17 cellular contexts compared by ENCODE assay signal in genomic region chr7:105860793-105861192, GRCh38. TPM values are rescaled to one million over a fixed set of nuclear protein-coding genes. Genes with fewer than 3 reads are reported as not detected.
DNase-seq lines count a peak whose midpoint lies in the region; ATAC-seq, FAIRE-seq and TF ChIP-seq lines count a peak whose summit lies in the region.
"Had no signal": no experiment of that assay in that cellular context is flagged by ENCODE, and none has a peak within 500 bp of the region (broad histone marks: within the 10 kb centered on the region; RNA-seq: fewer than 3 reads in every experiment).

No MANE protein-coding gene starts in this region.

- H2BK12ac ChIP-seq in H1 (ENCODE audit: low read depth, low read length): no peak overlapping the region

- no peak overlapping the region for H2AFZ ChIP-seq in GM23338
- H2AFZ ChIP-seq in H1 (ENCODE audit: low read length): no peak overlapping the region
- H2AFZ ChIP-seq: GM23248 had no signal

- H3K23ac ChIP-seq in H1 (ENCODE audit: insufficient read length): no peak overlapping the region

- no peaks in the 10 kb centered on the region for H3K9me2 ChIP-seq in GM23338 (ENCODE audit: insufficient read depth)

- TF ChIP-seq POLR2A in H1 (IDR thresholded peaks at IDR 0.05; ENCODE audit: control extremely low read depth in 1 of 2, low read depth in 2 of 2, low read length in 2 of 2) (no peak), gastroesophageal sphincter (IDR thresholded peaks at IDR 0.05) (no peak)

- 0 out of 2 replicates have a peak overlapping the region, but pooled peaks have one; percentile 71 for H3K4me2 ChIP-seq in GM23338
- H3K4me2 ChIP-seq in H1 (ENCODE audit: insufficient read depth in 1 of 2, low read depth in 2 of 2, low read length in 2 of 2): peak overlapping the region in 1 of 2 experiments; percentile 25; a peak in 1 of 4 replicates

- POLR2A ChIA-PET in WTC11 (lab: Charles Lee): interaction anchor here (0.5 kb wide), 1 partner anchor 10 kb away, joined by 3 read pairs; no protein-coding TSS in a partner anchor
- POLR2A ChIA-PET in H1 (lab: Charles Lee; ENCODE audit: partially characterized antibody): interaction anchor here (1.7 to 1.9 kb wide), 2 partner anchors 9 to 11 kb away, joined by 4 to 7 read pairs; no protein-coding TSS in a partner anchor

- H3K79me2 ChIP-seq in GM23338 (replicated peaks; ENCODE audit: insufficient read depth) (peaks cover 76% of the 10 kb centered on the region), H1 (ENCODE audit: control insufficient read depth in 1 of 2, insufficient read depth in 2 of 2, low read length in 2 of 2) (peaks cover 0 to 41% of the 10 kb centered on the region in 2 experiments; a peak in 2 of 4 replicates)

- H3K4me3 ChIP-seq in CD4-positive, CD25-positive, alpha-beta regulatory T cell (ENCODE audit: low read depth, low read length): no peak overlapping the region
- no peak overlapping the region for H3K4me3 ChIP-seq in GM23338
- no peak overlapping the region for H3K4me3 ChIP-seq in H1 (ENCODE audit: extremely low read depth in 1 of 4, insufficient read depth in 2 of 4, low read depth in 3 of 4, low read length in 4 of 4)
- H3K4me3 ChIP-seq in gastroesophageal sphincter: no peak overlapping the region
- H3K4me3 ChIP-seq: GM23248 had no signal

- TF ChIP-seq RAD21 in H1 (IDR thresholded peaks at IDR 0.05 in 1 of 2, conservative IDR thresholded peaks at IDR 0.05 in 1 of 2; ENCODE audit: low read depth in 2 of 2, low read length in 2 of 2): no peak

- peaks cover 16 to 57% (median 44%) of the 10 kb centered on the region in 4 donors for H3K4me1 Mint-ChIP-seq in CD4-positive, CD25-positive, alpha-beta regulatory T cell
- H3K4me1 Mint-ChIP-seq in GM23338 (peaks cover 44% of the 10 kb centered on the region), WTC11 (peaks cover 53% of the 10 kb centered on the region)
- H3K4me1 Mint-ChIP-seq in activated naive CD8-positive, alpha-beta T cell treated with anti-CD3 and anti-CD28 coated beads for 36 hours: peaks cover 28% of the 10 kb centered on the region
- peaks cover 18 to 26% of the 10 kb centered on the region in 2 donors for H3K4me1 Mint-ChIP-seq in natural killer cell treated with Interleukin-12 subunit alpha and Interleukin-12 subunit beta and Interleukin-15 and Interleukin-18, amount 100 ng/mL, for 72 hours (ENCODE audit: low read depth in 2 of 2)

- H2BK5ac ChIP-seq in H1 (ENCODE audit: low read depth, low read length): no peak overlapping the region

- FAIRE-seq in H1 (lab: Jason Lieb, UNC): no peak
- FAIRE-seq: G401.6, GM12892 had no signal

- H3K27ac Mint-ChIP-seq in CD4-positive, CD25-positive, alpha-beta regulatory T cell: peak overlapping the region in 2 of 3 donors; percentile 64 to 71
- H3K27ac Mint-ChIP-seq in GM23338 (no peak overlapping the region), WTC11 (no peak overlapping the region)
- no peak overlapping the region for H3K27ac Mint-ChIP-seq in activated naive CD8-positive, alpha-beta T cell treated with anti-CD3 and anti-CD28 coated beads for 36 hours
- no peak overlapping the region for H3K27ac Mint-ChIP-seq in natural killer cell treated with Interleukin-12 subunit alpha and Interleukin-12 subunit beta and Interleukin-15 and Interleukin-18, amount 100 ng/mL, for 72 hours
- H3K27ac Mint-ChIP-seq: CD8-positive, alpha-beta T cell had no signal

- H2BK20ac ChIP-seq in H1 (ENCODE audit: low read length): peak overlapping the region; percentile 55; the same call in 1 of the 2 replicates

- H4K5ac ChIP-seq in H1 (ENCODE audit: insufficient read length, low read depth, low read length): no peak overlapping the region

- no peak overlapping the region for H3K56ac ChIP-seq in H1 (replicated peaks; ENCODE audit: insufficient read length, low read depth, low read length)

- no peak overlapping the region for H2AK5ac ChIP-seq in H1 (ENCODE audit: low read depth, low read length)

- H3F3A ChIP-seq in GM23338 (replicated peaks; ENCODE audit: low read depth): 0 out of 2 replicates have a peak, but pooled peaks cover 4% of the 10 kb centered on the region

- no peak overlapping the region for H2BK120ac ChIP-seq in H1 (replicated peaks; ENCODE audit: low read depth, low read length)

- H4K8ac ChIP-seq in H1 (ENCODE audit: extremely low read depth, insufficient read depth, low read length): no peak overlapping the region

- TF ChIP-seq CTCF in GM23338 (conservative IDR thresholded peaks at IDR 0.05; ENCODE audit: low read depth in 2 of 2) (no peak), WTC11 (IDR thresholded peaks at IDR 0.05) (no peak), H1 (IDR thresholded peaks at IDR 0.05; ENCODE audit: control extremely low read depth in 1 of 3, insufficient read depth in 1 of 3, low read depth in 1 of 3, low read length in 3 of 3) (no peak), gastroesophageal sphincter (IDR thresholded peaks at IDR 0.05) (no peak)

- CTCF ChIA-PET in WTC11 (lab: Charles Lee) (no interaction called here), H1 (lab: Charles Lee; ENCODE audit: partially characterized antibody) (interaction anchor here (0.6 to 3.5 kb wide), 7 partner anchors 12 to 172 kb away, joined by 3 to 12 read pairs (median 4); no protein-coding TSS in a partner anchor)

- 85% methylated on average over 8 of the region's 8 CpGs; no CpG with 5 or more reads in 1 of the 2 experiments for WGBS in H1 (ENCODE audit: extremely low coverage in 1 of 2, insufficient coverage in 1 of 2, insufficient read length in 1 of 2, insufficient replicate concordance in 2 of 2, low coverage in 1 of 2, low lambda C conversion rate in 2 of 2, missing lambda C conversion rate in 1 of 2), 2 experiments
- 87 to 93% methylated on average over 5 to 8 of the region's 8 CpGs for WGBS in gastroesophageal sphincter (ENCODE audit: low coverage in 1 of 2), 2 donors

- no peak for DNase-seq in CD4-positive, CD25-positive, alpha-beta regulatory T cell
- DNase-seq in GM23338 (ENCODE audit: low spot score) (no peak), WTC11 (ENCODE audit: low spot score) (no peak), H1 (ENCODE audit: low read depth in 1 of 2, low spot score in 2 of 2) (no peak), glomerular visceral epithelial cell (ENCODE audit: extremely low spot score) (no peak)
- DNase-seq in activated naive CD8-positive, alpha-beta T cell treated with anti-CD3 and anti-CD28 coated beads for 36 hours: no peak
- DNase-seq in natural killer cell treated with Interleukin-12 subunit alpha and Interleukin-12 subunit beta and Interleukin-15 and Interleukin-18, amount 100 ng/mL, for 72 hours (ENCODE audit: low spot score): no peak
- DNase-seq: C1 segment of cervical spinal cord, Caco-2, DMS153, DND-41, GM23248 had no signal

- H3K9me3 Mint-ChIP-seq in CD4-positive, CD25-positive, alpha-beta regulatory T cell: no peaks in the 10 kb centered on the region
- H3K9me3 Mint-ChIP-seq in GM23338 (no peaks in the 10 kb centered on the region), WTC11 (no peaks in the 10 kb centered on the region)
- H3K9me3 Mint-ChIP-seq in activated naive CD8-positive, alpha-beta T cell treated with anti-CD3 and anti-CD28 coated beads for 36 hours: no peaks in the 10 kb centered on the region
- H3K9me3 Mint-ChIP-seq in natural killer cell treated with Interleukin-12 subunit alpha and Interleukin-12 subunit beta and Interleukin-15 and Interleukin-18, amount 100 ng/mL, for 72 hours: no peaks in the 10 kb centered on the region
- H3K9me3 Mint-ChIP-seq: CD8-positive, alpha-beta T cell had no signal

- H3K4me1 ChIP-seq in CD4-positive, CD25-positive, alpha-beta regulatory T cell (ENCODE audit: control insufficient read depth, insufficient read depth, low read length, poor library complexity, severe bottlenecking): peaks cover 16% of the 10 kb centered on the region
- peaks cover 26% of the 10 kb centered on the region for H3K4me1 ChIP-seq in GM23338 (ENCODE audit: insufficient read depth)
- peaks cover 6 to 17% (median 10%) of the 10 kb centered on the region in 4 experiments; a peak in 5 of 7 replicates for H3K4me1 ChIP-seq in H1 (replicated peaks in 1 of 4; ENCODE audit: control insufficient read depth in 3 of 4, insufficient read depth in 4 of 4, low read length in 3 of 4)
- no peaks in the 10 kb centered on the region for H3K4me1 ChIP-seq in gastroesophageal sphincter

- H3K14ac ChIP-seq in H1 (ENCODE audit: insufficient read length): no peak overlapping the region

- peak overlapping the region in 1 of 4 donors; percentile 42 for H3K4me3 Mint-ChIP-seq in CD4-positive, CD25-positive, alpha-beta regulatory T cell
- no peak overlapping the region; the same call in 2 of the 3 replicates for H3K4me3 Mint-ChIP-seq in GM23338
- no peak overlapping the region for H3K4me3 Mint-ChIP-seq in WTC11
- no peak overlapping the region for H3K4me3 Mint-ChIP-seq in activated naive CD8-positive, alpha-beta T cell treated with anti-CD3 and anti-CD28 coated beads for 36 hours
- no peak overlapping the region for H3K4me3 Mint-ChIP-seq in natural killer cell treated with Interleukin-12 subunit alpha and Interleukin-12 subunit beta and Interleukin-15 and Interleukin-18, amount 100 ng/mL, for 72 hours
- H3K4me3 Mint-ChIP-seq: CD8-positive, alpha-beta T cell had no signal

- H3K36me3 Mint-ChIP-seq in CD4-positive, CD25-positive, alpha-beta regulatory T cell: peaks cover 19% of the 10 kb centered on the region
- peaks cover 20% of the 10 kb centered on the region for H3K36me3 Mint-ChIP-seq in GM23338 (ENCODE audit: low read depth)
- H3K36me3 Mint-ChIP-seq in WTC11: peaks cover 16% of the 10 kb centered on the region
- H3K36me3 Mint-ChIP-seq in activated naive CD8-positive, alpha-beta T cell treated with anti-CD3 and anti-CD28 coated beads for 36 hours: no peaks in the 10 kb centered on the region
- no peaks in the 10 kb centered on the region for H3K36me3 Mint-ChIP-seq in natural killer cell treated with Interleukin-12 subunit alpha and Interleukin-12 subunit beta and Interleukin-15 and Interleukin-18, amount 100 ng/mL, for 72 hours

- H3K23me2 ChIP-seq in H1 (ENCODE audit: low read depth, low read length): no peaks in the 10 kb centered on the region

- H2BK15ac ChIP-seq in H1 (ENCODE audit: low read length): no peak overlapping the region

- ATAC-seq in CD4-positive, CD25-positive, alpha-beta regulatory T cell (ENCODE audit: low read depth in 2 of 2): no peak
- peak; percentile 10; the same call in 1 of the 3 replicates for ATAC-seq in GM23338
- ATAC-seq in WTC11: peak; percentile 19
- ATAC-seq in gastroesophageal sphincter: no peak
- ATAC-seq in natural killer cell treated with Interleukin-12 subunit alpha and Interleukin-12 subunit beta and Interleukin-15 and Interleukin-18, amount 100 ng/mL, for 72 hours: no peak
- ATAC-seq: CD8-positive, alpha-beta T cell; HCT116 had no signal

- H3K36me3 ChIP-seq in CD4-positive, CD25-positive, alpha-beta regulatory T cell (ENCODE audit: control insufficient read depth, insufficient read depth, low read length): peaks cover 2% of the 10 kb centered on the region
- H3K36me3 ChIP-seq in GM23338 (ENCODE audit: insufficient read depth): no peaks in the 10 kb centered on the region
- no peaks in the 10 kb centered on the region for H3K36me3 ChIP-seq in H1 (ENCODE audit: control insufficient read depth in 2 of 4, insufficient read depth in 4 of 4, low read length in 3 of 4)
- no peaks in the 10 kb centered on the region for H3K36me3 ChIP-seq in gastroesophageal sphincter

- H4K20me1 ChIP-seq in GM23338 (replicated peaks; ENCODE audit: insufficient read depth): no peaks in the 10 kb centered on the region
- peaks cover 2 to 3% of the 10 kb centered on the region in 2 experiments for H4K20me1 ChIP-seq in H1 (replicated peaks in 1 of 2; ENCODE audit: control insufficient read depth in 1 of 2, insufficient read depth in 2 of 2, low read length in 2 of 2)

- H3K27me3 ChIP-seq in CD4-positive, CD25-positive, alpha-beta regulatory T cell (ENCODE audit: control insufficient read depth, insufficient read depth, low read length): no peaks in the 10 kb centered on the region
- H3K27me3 ChIP-seq in GM23338 (ENCODE audit: insufficient read depth): no peaks in the 10 kb centered on the region
- no peaks in the 10 kb centered on the region for H3K27me3 ChIP-seq in H1 (replicated peaks in 1 of 4; ENCODE audit: control insufficient read depth in 3 of 4, extremely low read depth in 1 of 4, insufficient read depth in 3 of 4, low read length in 3 of 4)
- no peaks in the 10 kb centered on the region for H3K27me3 ChIP-seq in gastroesophageal sphincter

- H4K91ac ChIP-seq in H1 (replicated peaks; ENCODE audit: insufficient read length, low read length): no peak overlapping the region

- H3K79me1 ChIP-seq in H1 (ENCODE audit: low read depth, low read length): peaks cover 6% of the 10 kb centered on the region; the same call in 1 of the 2 replicates

- no peak overlapping the region; a peak in 1 of 7 replicates for H3K9ac ChIP-seq in H1 (replicated peaks in 1 of 4; ENCODE audit: extremely low read depth in 1 of 4, low read depth in 3 of 4, low read length in 3 of 4)
- H3K9ac ChIP-seq: GM23248 had no signal

- no peak overlapping the region for H3K18ac ChIP-seq in H1 (ENCODE audit: extremely low read depth, low read length)

- H3K27ac ChIP-seq in CD4-positive, CD25-positive, alpha-beta regulatory T cell (ENCODE audit: insufficient read depth, low read length, poor library complexity, severe bottlenecking): no peak overlapping the region
- H3K27ac ChIP-seq in GM23338 (ENCODE audit: low read depth): peak overlapping the region; percentile 47; the same call in 1 of the 2 replicates
- no peak overlapping the region for H3K27ac ChIP-seq in H1 (ENCODE audit: low read depth, low read length)
- H3K27ac ChIP-seq in gastroesophageal sphincter: no peak overlapping the region
- H3K27ac ChIP-seq: GM23248 had no signal

- TF ChIP-seq EP300 in H1 (IDR thresholded peaks at IDR 0.05; ENCODE audit: borderline replicate concordance in 1 of 2, low read depth in 2 of 2, low read length in 2 of 2): no peak
- TF ChIP-seq EP300 in gastroesophageal sphincter (IDR thresholded peaks at IDR 0.05): no peak

- no peaks in the 10 kb centered on the region for H3K27me3 Mint-ChIP-seq in CD4-positive, CD25-positive, alpha-beta regulatory T cell
- H3K27me3 Mint-ChIP-seq in GM23338 (ENCODE audit: insufficient read depth, low read depth, poor library complexity) (peaks cover 9% of the 10 kb centered on the region), WTC11 (ENCODE audit: low read depth) (no peaks in the 10 kb centered on the region)
- no peaks in the 10 kb centered on the region for H3K27me3 Mint-ChIP-seq in activated naive CD8-positive, alpha-beta T cell treated with anti-CD3 and anti-CD28 coated beads for 36 hours
- H3K27me3 Mint-ChIP-seq in natural killer cell treated with Interleukin-12 subunit alpha and Interleukin-12 subunit beta and Interleukin-15 and Interleukin-18, amount 100 ng/mL, for 72 hours: peaks cover 0 to 4% of the 10 kb centered on the region in 2 donors

- H3K9me3 ChIP-seq in CD4-positive, CD25-positive, alpha-beta regulatory T cell (ENCODE audit: control insufficient read depth in 2 of 2, low read length in 2 of 2): no peaks in the 10 kb centered on the region
- H3K9me3 ChIP-seq in H1 (ENCODE audit: insufficient read depth in 2 of 2, low read depth in 1 of 2, low read length in 1 of 2): no peaks in the 10 kb centered on the region
- no peaks in the 10 kb centered on the region for H3K9me3 ChIP-seq in gastroesophageal sphincter
- H3K9me3 ChIP-seq: Caco-2 had no signal

- H3K4ac ChIP-seq in H1 (replicated peaks; ENCODE audit: insufficient read length, low read depth, low read length): no peak overlapping the region

RNA-seq across cellular contexts. Expression of gene ATXN7L1, which starts 15.6 kb away (rescaled TPM):
- total RNA-seq in CD4-positive, CD25-positive, alpha-beta regulatory T cell: 78.9 TPM
- polyA plus RNA-seq in CD4-positive, CD25-positive, alpha-beta regulatory T cell: 10 to 100 TPM; 25.8 to 28.1 (median 26.5) TPM
- 19.4 and 29.8 TPM in 2 replicates for total RNA-seq in GM23338 (2014; rRNA removed; shearing (Covaris generic))
- polyA plus RNA-seq in GM23338 (2016; fragmentation: Nextera tagmentation; extraction: Ambion mirVana) (20.6 and 22.8 TPM in 2 replicates), H1 (2011; rRNA removed) (13.0 and 14.3 TPM in 2 replicates)
- total RNA-seq in WTC11 (2021) (36.0 to 38.5 TPM (median 37.7 TPM) in 3 replicates), gastroesophageal sphincter (10 to 100 TPM in 1 of 4 donors, 1 to 10 TPM in 3; 5.9 to 21.2 (median 7.7) TPM)
- total RNA-seq in H1 (2021; fragmentation: NEBNext Ultra II Directional; extraction: Animal tissue kit (Norgen Biotek cat#: 25700)): 34.0 and 34.5 TPM in 2 replicates
- polyA plus RNA-seq in H1 (2011; cell fraction: cytosol; rRNA removed): 8.8 TPM
- polyA plus RNA-seq in H1 (2011; cell fraction: nucleus; rRNA removed): 18.9 TPM
- 25.9 to 30.4 TPM (median 28.8 TPM) in 4 replicates for polyA plus RNA-seq in H1 (2012, experiment 1 of 2)
- polyA plus RNA-seq in H1 (2012, experiment 2 of 2): 9.3 TPM
- 32.2 TPM for polyA plus RNA-seq in H1 (2013, experiment 1 of 2)
- polyA plus RNA-seq in H1 (2013, experiment 2 of 2): 31.1 TPM
- 19.2 and 23.2 TPM in 2 replicates for polyA minus RNA-seq in H1 (2011; rRNA and poly(A)+ RNA removed)
- polyA minus RNA-seq in H1 (2011; cell fraction: cytosol; rRNA and poly(A)+ RNA removed): 16.1 TPM
- 54.9 TPM for polyA minus RNA-seq in H1 (2011; cell fraction: nucleus; rRNA and poly(A)+ RNA removed)
- total RNA-seq in activated naive CD8-positive, alpha-beta T cell treated with anti-CD3 and anti-CD28 coated beads for 36 hours: 1 to 10 TPM; 3.7 to 4.4 TPM
- 1 to 10 TPM; 3.6 to 5.4 TPM for total RNA-seq in natural killer cell treated with Interleukin-12 subunit alpha and Interleukin-12 subunit beta and Interleukin-15 and Interleukin-18, amount 100 ng/mL, for 72 hours

Comparison
In these comparisons a context has a peak if more than half of its experiments do, and no peak if none do; other contexts are left out.
1. ATAC-seq: peak in GM23338 (single experiment) and WTC11 (single experiment); none in CD4-positive, CD25-positive, alpha-beta regulatory T cell (0 of 2), gastroesophageal sphincter (single experiment) and natural killer cell treated with Interleukin-12 subunit alpha and Interleukin-12 subunit beta and Interleukin-15 and Interleukin-18, amount 100 ng/mL, for 72 hours (0 of 2).
2. H3K27ac Mint-ChIP-seq: peak in CD4-positive, CD25-positive, alpha-beta regulatory T cell (2 of 3); none in GM23338 (single experiment), WTC11 (single experiment), activated naive CD8-positive, alpha-beta T cell treated with anti-CD3 and anti-CD28 coated beads for 36 hours (single experiment) and natural killer cell treated with Interleukin-12 subunit alpha and Interleukin-12 subunit beta and Interleukin-15 and Interleukin-18, amount 100 ng/mL, for 72 hours (0 of 2).